ENCODE assay signal across 1 cellular context in genomic region chr19:48539503-48540096, GRCh38.
A peak's percentile ranks its signal among the peaks of the same experiment; 100 is the strongest.
TF ChIP-seq lines count a peak whose summit lies in the region.

No MANE protein-coding gene starts in this region.

TF ChIP-seq in HepG2, 621 proteins besides CTCF, POLR2A, EP300 and RAD21:
- no peak for TF ChIP-seq MYNN (CRISPR knock-in tag; IDR thresholded peaks at IDR 0.05; ENCODE audit: low read depth)
- TF ChIP-seq ATF7 (IDR thresholded peaks at IDR 0.05), result peak; percentile 32; the same call in 1 of the 2 replicates
- TF ChIP-seq ATF7 (CRISPR knock-in tag; IDR thresholded peaks at IDR 0.05), result no peak
- TF ChIP-seq FOXK2 (IDR thresholded peaks at IDR 0.05), result no peak
- no peak for TF ChIP-seq ZNF326 (CRISPR knock-in tag; IDR thresholded peaks at IDR 0.05; ENCODE audit: borderline replicate concordance)
- no peak for TF ChIP-seq CERS6 (CRISPR knock-in tag; IDR thresholded peaks at IDR 0.05)
- no peak for TF ChIP-seq EZH2 (conservative IDR thresholded peaks at IDR 0.05; ENCODE audit: low read depth, low read length)
- no peak for TF ChIP-seq ZNF383 (CRISPR knock-in tag; IDR thresholded peaks at IDR 0.05; ENCODE audit: borderline replicate concordance)
- no peak for TF ChIP-seq ZNF501 (CRISPR knock-in tag; IDR thresholded peaks at IDR 0.05)
- no peak for TF ChIP-seq ZNF777 (CRISPR knock-in tag; IDR thresholded peaks at IDR 0.05)
- TF ChIP-seq ATF6 (CRISPR knock-in tag; conservative IDR thresholded peaks at IDR 0.05), result no peak
- TF ChIP-seq ZNF513 (CRISPR knock-in tag; conservative IDR thresholded peaks at IDR 0.05), result no peak
- no peak for TF ChIP-seq RBM39 (IDR thresholded peaks at IDR 0.05; ENCODE audit: low read depth, low read length, poor library complexity, severe bottlenecking)
- TF ChIP-seq LCORL (IDR thresholded peaks at IDR 0.05), result peak; percentile 94
- no peak for TF ChIP-seq LCORL (CRISPR knock-in tag; IDR thresholded peaks at IDR 0.05)
- TF ChIP-seq NFE2 (CRISPR knock-in tag; IDR thresholded peaks at IDR 0.05), result no peak
- no peak for TF ChIP-seq ZNF619 (CRISPR knock-in tag; IDR thresholded peaks at IDR 0.05)
- peak; percentile 86 for TF ChIP-seq CREB1 (IDR thresholded peaks at IDR 0.05)
- TF ChIP-seq CREB1 (CRISPR knock-in tag; IDR thresholded peaks at IDR 0.05), result no peak
- no peak for TF ChIP-seq ZSCAN29 (CRISPR knock-in tag; conservative IDR thresholded peaks at IDR 0.05)
